1 cellular context compared by ENCODE assay signal in the genomic region with DNA sequence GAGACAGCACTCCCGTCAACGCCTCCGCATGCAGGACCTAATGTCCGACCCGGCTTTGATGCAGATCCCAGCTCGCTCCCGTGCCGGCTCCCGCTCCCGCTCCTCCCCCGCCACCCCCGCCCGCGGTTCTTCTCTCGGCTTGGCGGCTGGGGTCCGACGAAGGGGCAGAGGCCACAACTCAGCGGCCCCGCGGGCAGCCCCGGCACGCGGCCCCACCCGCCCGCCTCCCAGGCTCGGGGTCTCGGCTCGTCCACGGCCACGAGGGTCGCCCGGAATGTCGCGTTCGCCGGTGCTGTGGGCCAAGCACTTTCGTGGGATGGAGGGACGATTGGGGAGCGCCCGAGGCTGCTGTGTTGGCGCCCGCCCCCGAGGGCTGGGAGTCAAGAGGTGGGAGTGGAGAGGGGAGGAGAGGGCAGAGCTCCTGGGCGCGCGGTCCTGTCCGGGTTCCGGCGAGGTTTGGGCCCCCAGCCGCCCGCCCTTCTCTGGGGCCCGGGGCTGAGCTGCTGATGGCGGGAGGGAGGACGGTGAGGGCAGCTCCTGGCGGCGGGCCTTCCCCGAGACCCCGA.
TF ChIP-seq lines count a peak whose summit lies in the region.

No MANE protein-coding gene starts in this region.

TF ChIP-seq in GM23338, 12 proteins besides CTCF, POLR2A, EP300 and RAD21:
- TF ChIP-seq EZH2 (IDR thresholded peaks at IDR 0.05; ENCODE audit: low read depth, unreplicated experiment) (peak; percentile 68), CREB1 (CRISPR knock-in tag; IDR thresholded peaks at IDR 0.05; ENCODE audit: low read depth) (no peak)
TF ChIP-seq in GM23338: peak in this region for 1.
